Comparison of ENCODE assay signal across 3 cellular contexts in the genomic region with DNA sequence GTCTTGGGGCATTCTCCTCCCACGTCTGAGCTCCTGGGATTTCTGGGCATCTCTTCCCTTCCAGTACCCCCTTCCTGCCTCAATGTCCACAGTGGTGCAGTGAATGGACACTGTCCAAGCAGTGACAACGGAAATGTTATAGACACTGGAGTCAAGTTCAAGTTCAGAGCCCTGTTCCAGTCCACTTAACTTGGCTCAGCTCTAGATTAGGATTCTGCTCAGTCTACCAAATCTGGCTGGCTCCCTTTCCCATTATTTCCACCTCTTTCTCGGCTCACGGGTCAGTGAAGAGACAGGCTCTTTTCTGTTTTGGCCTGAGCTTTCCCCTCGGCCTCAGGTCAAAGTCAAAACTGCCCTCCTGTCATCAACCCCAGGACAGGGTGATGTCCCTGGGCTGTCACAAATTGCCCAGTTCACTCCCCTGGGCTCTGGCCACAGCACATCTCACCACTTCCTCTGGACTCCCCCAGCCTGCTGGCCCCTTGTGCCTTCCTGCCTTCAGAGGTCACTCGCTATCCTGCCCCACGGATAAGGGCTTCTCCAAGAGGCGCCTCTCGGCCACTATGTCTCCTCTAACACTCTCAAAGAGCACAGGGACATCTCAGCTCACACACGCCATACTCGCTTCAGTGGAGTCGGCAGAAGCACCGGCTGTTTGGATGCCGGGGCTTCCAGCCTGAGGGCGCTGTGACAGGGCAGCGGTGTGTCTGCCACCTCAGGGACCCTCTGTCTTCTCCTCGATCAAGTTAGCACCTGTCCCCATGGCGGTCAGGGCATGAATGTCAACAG.
TF ChIP-seq lines count a peak whose summit lies in the region.

No MANE protein-coding gene starts in this region.

TF ChIP-seq in WTC11, 78 proteins besides CTCF, POLR2A, EP300 and RAD21 (continues in another document):
- TF ChIP-seq ATF6 (CRISPR knock-in tag; IDR thresholded peaks at IDR 0.05), result no peak
- no peak for TF ChIP-seq ELF4 (CRISPR knock-in tag; IDR thresholded peaks at IDR 0.05; ENCODE audit: low read depth)
- no peak for TF ChIP-seq FOXK1 (CRISPR knock-in tag; IDR thresholded peaks at IDR 0.05)
- no peak for TF ChIP-seq ZSCAN18 (CRISPR knock-in tag; IDR thresholded peaks at IDR 0.05)
- no peak for TF ChIP-seq E2F5 (CRISPR knock-in tag; IDR thresholded peaks at IDR 0.05)
- TF ChIP-seq ZNF121 (CRISPR knock-in tag; IDR thresholded peaks at IDR 0.05), result no peak

TF ChIP-seq in liver, 16 proteins besides CTCF, POLR2A, EP300 and RAD21:
- TF ChIP-seq TAF1 (conservative IDR thresholded peaks at IDR 0.05) (no peak), NR2F2 (IDR thresholded peaks at IDR 0.05) (peak; percentile 92), SP1 (IDR thresholded peaks at IDR 0.05) (peak; percentile 90), HNF4G (IDR thresholded peaks at IDR 0.05) (peak; percentile 41), RXRA (IDR thresholded peaks at IDR 0.05) (peak; percentile 67 to 72), HNF4A (conservative IDR thresholded peaks at IDR 0.05) (peak; percentile 71 to 81)
- TF ChIP-seq, protein P1, sequence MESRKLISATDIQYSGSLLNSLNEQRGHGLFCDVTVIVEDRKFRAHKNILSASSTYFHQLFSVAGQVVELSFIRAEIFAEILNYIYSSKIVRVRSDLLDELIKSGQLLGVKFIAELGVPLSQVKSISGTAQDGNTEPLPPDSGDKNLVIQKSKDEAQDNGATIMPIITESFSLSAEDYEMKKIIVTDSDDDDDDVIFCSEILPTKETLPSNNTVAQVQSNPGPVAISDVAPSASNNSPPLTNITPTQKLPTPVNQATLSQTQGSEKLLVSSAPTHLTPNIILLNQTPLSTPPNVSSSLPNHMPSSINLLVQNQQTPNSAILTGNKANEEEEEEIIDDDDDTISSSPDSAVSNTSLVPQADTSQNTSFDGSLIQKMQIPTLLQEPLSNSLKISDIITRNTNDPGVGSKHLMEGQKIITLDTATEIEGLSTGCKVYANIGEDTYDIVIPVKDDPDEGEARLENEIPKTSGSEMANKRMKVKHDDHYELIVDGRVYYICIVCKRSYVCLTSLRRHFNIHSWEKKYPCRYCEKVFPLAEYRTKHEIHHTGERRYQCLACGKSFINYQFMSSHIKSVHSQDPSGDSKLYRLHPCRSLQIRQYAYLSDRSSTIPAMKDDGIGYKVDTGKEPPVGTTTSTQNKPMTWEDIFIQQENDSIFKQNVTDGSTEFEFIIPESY (IDR thresholded peaks at IDR 0.05), result no peak

TF ChIP-seq in GM23338, 12 proteins besides CTCF, POLR2A, EP300 and RAD21:
- TF ChIP-seq STAT1 (IDR thresholded peaks at IDR 0.05; ENCODE audit: unreplicated experiment), result no peak
- TF ChIP-seq ZNF114 (CRISPR knock-in tag; IDR thresholded peaks at IDR 0.05), result no peak
- no peak for TF ChIP-seq ZNF331 (CRISPR knock-in tag; IDR thresholded peaks at IDR 0.05; ENCODE audit: low read depth)
- no peak for TF ChIP-seq EZH2 (IDR thresholded peaks at IDR 0.05; ENCODE audit: low read depth, unreplicated experiment)
- TF ChIP-seq, protein P2, sequence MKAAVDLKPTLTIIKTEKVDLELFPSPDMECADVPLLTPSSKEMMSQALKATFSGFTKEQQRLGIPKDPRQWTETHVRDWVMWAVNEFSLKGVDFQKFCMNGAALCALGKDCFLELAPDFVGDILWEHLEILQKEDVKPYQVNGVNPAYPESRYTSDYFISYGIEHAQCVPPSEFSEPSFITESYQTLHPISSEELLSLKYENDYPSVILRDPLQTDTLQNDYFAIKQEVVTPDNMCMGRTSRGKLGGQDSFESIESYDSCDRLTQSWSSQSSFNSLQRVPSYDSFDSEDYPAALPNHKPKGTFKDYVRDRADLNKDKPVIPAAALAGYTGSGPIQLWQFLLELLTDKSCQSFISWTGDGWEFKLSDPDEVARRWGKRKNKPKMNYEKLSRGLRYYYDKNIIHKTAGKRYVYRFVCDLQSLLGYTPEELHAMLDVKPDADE (IDR thresholded peaks at IDR 0.05), result no peak
- TF ChIP-seq ZNF462 (CRISPR knock-in tag; IDR thresholded peaks at IDR 0.05), result no peak
- no peak for TF ChIP-seq NANOG (IDR thresholded peaks at IDR 0.05; ENCODE audit: borderline replicate concordance)
- TF ChIP-seq CREB1 (CRISPR knock-in tag; IDR thresholded peaks at IDR 0.05; ENCODE audit: low read depth), result no peak
- no peak for TF ChIP-seq JUNB (IDR thresholded peaks at IDR 0.05; ENCODE audit: unreplicated experiment)
- no peak for TF ChIP-seq REST (IDR thresholded peaks at IDR 0.05; ENCODE audit: unreplicated experiment)
- no peak for TF ChIP-seq EZH2phosphoT487 (IDR thresholded peaks at IDR 0.05; ENCODE audit: unreplicated experiment)
TF ChIP-seq in GM23338: peak in this region for 0.
